Comparison of ENCODE assay signal across 18 cellular contexts in the genomic region with DNA sequence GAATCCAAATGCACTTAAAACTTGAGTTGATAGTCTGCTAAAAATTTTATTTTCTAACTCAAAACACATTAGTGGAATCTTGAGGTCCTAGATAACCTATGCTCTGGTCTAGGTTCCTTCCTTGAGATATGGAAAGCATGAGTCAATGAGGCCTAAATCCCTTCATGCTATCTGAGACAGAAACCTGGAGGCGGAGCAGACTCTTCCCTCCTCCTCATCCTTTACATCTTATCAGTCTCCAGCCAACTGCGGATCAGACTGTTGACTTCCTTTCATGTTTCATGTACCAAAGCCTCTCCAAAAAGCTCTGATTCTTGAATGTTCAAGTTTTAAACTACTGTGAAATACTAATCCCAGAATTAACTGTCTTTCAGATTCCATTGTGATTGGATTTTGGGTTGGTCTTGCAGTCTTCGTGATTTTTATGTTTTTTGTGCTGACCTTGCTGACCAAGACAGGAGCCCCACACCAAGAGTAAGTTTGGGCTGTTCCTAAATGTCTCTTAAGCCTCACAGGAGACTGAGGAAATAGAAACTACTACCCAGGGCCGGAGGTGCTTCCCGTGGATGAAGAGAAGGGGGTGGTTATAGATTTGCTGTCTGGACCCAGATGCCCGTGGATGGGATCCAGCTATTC. TPM values are rescaled to one million over a fixed set of nuclear protein-coding genes. Genes with fewer than 3 reads are reported as not detected.
"Had no signal": no experiment of that assay in that cellular context is flagged by ENCODE, and none has a peak within 500 bp of the region (broad histone marks: within the 10 kb centered on the region; RNA-seq: fewer than 3 reads in every experiment).

No MANE protein-coding gene starts in this region.

- H3K9me3 Mint-ChIP-seq: activated naive CD4-positive, alpha-beta T cell treated with anti-CD3 and anti-CD28 coated beads, Interleukin-2, amount 10 ng/mL, durations not matched to agents 7 days and 5 days; activated T-helper 2 cell treated with anti-CD3 and anti-CD28 coated beads, Interferon-gamma antibody, Interleukin-2, Interleukin-4, amounts not matched to agents 10 μg/mL and 5 μg/mL and 100 μg/mL, durations not matched to agents 14 hours and 24 hours and 36 hours had no signal

- FAIRE-seq: colon, endometrium had no signal

- ATAC-seq: upper lobe of right lung had no signal

- H3K27ac ChIP-seq: esophagus squamous epithelium, spleen, stomach, testis, upper lobe of right lung had no signal

- H3K27me3 ChIP-seq: adrenal gland, esophagus squamous epithelium, spleen, stomach, testis, upper lobe of right lung had no signal

- H3K27me3 Mint-ChIP-seq: activated naive CD4-positive, alpha-beta T cell treated with anti-CD3 and anti-CD28 coated beads, Interleukin-2, amount 10 ng/mL, durations not matched to agents 7 days and 5 days had no signal

- H3K4me1 ChIP-seq: spleen, testis, upper lobe of right lung had no signal

- H3K9me3 ChIP-seq: adrenal gland, esophagus squamous epithelium, spleen, stomach, testis, upper lobe of right lung had no signal

- H3K4me1 Mint-ChIP-seq: activated naive CD4-positive, alpha-beta T cell treated with anti-CD3 and anti-CD28 coated beads, Interleukin-2, amount 10 ng/mL, durations not matched to agents 7 days and 5 days had no signal

- H3K36me3 Mint-ChIP-seq: activated naive CD4-positive, alpha-beta T cell treated with anti-CD3 and anti-CD28 coated beads, Interleukin-2, amount 10 ng/mL, durations not matched to agents 7 days and 5 days had no signal

- H3K4me3 Mint-ChIP-seq: activated naive CD4-positive, alpha-beta T cell treated with anti-CD3 and anti-CD28 coated beads, Interleukin-2, amount 10 ng/mL, durations not matched to agents 7 days and 5 days had no signal

- DNase-seq: activated CD4-positive, alpha-beta T cell treated with anti-CD3 and anti-CD28 coated beads for 1 hour; activated CD4-positive, alpha-beta T cell treated with anti-CD3 and anti-CD28 coated beads, Interleukin-2, amount 50 U/mL, for 48 hours; activated naive CD4-positive, alpha-beta T cell treated with anti-CD3 and anti-CD28 coated beads, Interleukin-2, amount 10 ng/mL, durations not matched to agents 7 days and 5 days; adrenal gland; esophagus squamous epithelium; hypothalamus; kidney glomerular epithelial cell; mesenchymal stem cell; spleen; stomach; SW 1271; testis; upper lobe of right lung had no signal

- H3K36me3 ChIP-seq: adrenal gland, esophagus squamous epithelium, spleen, stomach, upper lobe of right lung had no signal

- H3K27ac Mint-ChIP-seq: activated naive CD4-positive, alpha-beta T cell treated with anti-CD3 and anti-CD28 coated beads, Interleukin-2, amount 10 ng/mL, durations not matched to agents 7 days and 5 days; activated T-helper 2 cell treated with anti-CD3 and anti-CD28 coated beads, Interferon-gamma antibody, Interleukin-2, Interleukin-4, amounts not matched to agents 10 μg/mL and 5 μg/mL and 100 μg/mL, durations not matched to agents 14 hours and 24 hours and 36 hours had no signal

- H3K4me3 ChIP-seq: adrenal gland, esophagus squamous epithelium, spleen, stomach, testis, upper lobe of right lung had no signal

RNA-seq across cellular contexts. Expression of a gene that starts 29.1 kb away (rescaled TPM):
- total RNA-seq: fibroblast of villous mesenchyme; T-helper 2 cell treated with Interferon-gamma antibody and Interleukin-4, amounts not matched to agents 100 ng/mL and 5 ng/mL, for 36 hours had no signal
